12 cellular contexts compared by ENCODE assay signal in genomic region chr11:95242202-95242989, GRCh38. TPM values are rescaled to one million over a fixed set of nuclear protein-coding genes. Genes with fewer than 3 reads are reported as not detected.
DNase-seq lines count a peak whose midpoint lies in the region; ATAC-seq lines count a peak whose summit lies in the region.
"Had no signal": no experiment of that assay in that cellular context is flagged by ENCODE, and none has a peak within 500 bp of the region (broad histone marks: within the 10 kb centered on the region; RNA-seq: fewer than 3 reads in every experiment).

No MANE protein-coding gene starts in this region.

- H3K27ac Mint-ChIP-seq in activated naive CD8-positive, alpha-beta T cell treated with anti-CD3 and anti-CD28 coated beads for 36 hours = no peak overlapping the region

- H3K4me3 Mint-ChIP-seq in activated T-cell treated with anti-CD3 and anti-CD28 coated beads, Interleukin-2, amount 50 U/mL, for 4 hours = no peak overlapping the region
- no peak overlapping the region for H3K4me3 Mint-ChIP-seq in activated naive CD8-positive, alpha-beta T cell treated with anti-CD3 and anti-CD28 coated beads for 36 hours

- peak; percentile 51 for ATAC-seq in GM18502 (IDR thresholded peaks at IDR 0.05; ENCODE audit: poor library complexity, unreplicated experiment)
- peak; percentile 46 for ATAC-seq in GM21717 (IDR thresholded peaks at IDR 0.05; ENCODE audit: unreplicated experiment)
- peak; percentile 72 for ATAC-seq in HG03460 (IDR thresholded peaks at IDR 0.05; ENCODE audit: unreplicated experiment)
- no peak for ATAC-seq in activated T-cell treated with anti-CD3 and anti-CD28 coated beads, Interleukin-2, amount 50 U/mL, for 4 hours
- ATAC-seq: HCT116 had no signal

- DNase-seq in kidney tubule cell (ENCODE audit: low spot score) (peak; percentile 37), occipital lobe (lab: John Stamatoyannopoulos, UW) (no peak), cerebellum (ENCODE audit: low spot score) (no peak)
- DNase-seq in activated T-cell treated with anti-CD3 and anti-CD28 coated beads, Interleukin-2, amount 50 U/mL, for 4 hours = no peak
- no peak for DNase-seq in activated naive CD8-positive, alpha-beta T cell treated with anti-CD3 and anti-CD28 coated beads for 36 hours
- DNase-seq: C1 segment of cervical spinal cord, NCI-H2171, right lobe of liver had no signal

- H3K4me1 Mint-ChIP-seq in activated T-cell treated with anti-CD3 and anti-CD28 coated beads, Interleukin-2, amount 50 U/mL, for 4 hours (ENCODE audit: low read depth) = peaks cover 8% of the 10 kb centered on the region
- peaks cover 5% of the 10 kb centered on the region for H3K4me1 Mint-ChIP-seq in activated naive CD8-positive, alpha-beta T cell treated with anti-CD3 and anti-CD28 coated beads for 36 hours

- H3K27me3 Mint-ChIP-seq in activated T-cell treated with anti-CD3 and anti-CD28 coated beads, Interleukin-2, amount 50 U/mL, for 4 hours (ENCODE audit: low read depth) = no peaks in the 10 kb centered on the region
- peaks cover 3% of the 10 kb centered on the region for H3K27me3 Mint-ChIP-seq in activated naive CD8-positive, alpha-beta T cell treated with anti-CD3 and anti-CD28 coated beads for 36 hours

- no peaks in the 10 kb centered on the region for H3K9me3 Mint-ChIP-seq in activated T-cell treated with anti-CD3 and anti-CD28 coated beads, Interleukin-2, amount 50 U/mL, for 4 hours
- H3K9me3 Mint-ChIP-seq in activated naive CD8-positive, alpha-beta T cell treated with anti-CD3 and anti-CD28 coated beads for 36 hours = no peaks in the 10 kb centered on the region

- H3K36me3 Mint-ChIP-seq in activated T-cell treated with anti-CD3 and anti-CD28 coated beads, Interleukin-2, amount 50 U/mL, for 4 hours (ENCODE audit: insufficient read depth) = no peaks in the 10 kb centered on the region
- no peaks in the 10 kb centered on the region for H3K36me3 Mint-ChIP-seq in activated naive CD8-positive, alpha-beta T cell treated with anti-CD3 and anti-CD28 coated beads for 36 hours

RNA-seq across cellular contexts. Expression of gene SESN3, which starts 11.4 kb away (rescaled TPM):
- total RNA-seq in occipital lobe = 86.1 TPM
- total RNA-seq in cerebellum = 165 TPM
- total RNA-seq in activated T-cell treated with anti-CD3 and anti-CD28 coated beads, Interleukin-2, amount 50 U/mL, for 4 hours = 1 to 10 TPM; 6.8 to 9.3 (median 7.3) TPM
- 10 to 100 TPM; 16.2 to 16.4 TPM for total RNA-seq in activated naive CD8-positive, alpha-beta T cell treated with anti-CD3 and anti-CD28 coated beads for 36 hours

Comparison
In these comparisons a context has a peak if more than half of its experiments do, and no peak if none do; other contexts are left out.
1. ATAC-seq: peak in GM18502 (single experiment), GM21717 (single experiment) and HG03460 (single experiment); none in activated T-cell treated with anti-CD3 and anti-CD28 coated beads, Interleukin-2, amount 50 U/mL, for 4 hours (0 of 2).